Comparison of ENCODE assay signal across 1 cellular context in the genomic region with DNA sequence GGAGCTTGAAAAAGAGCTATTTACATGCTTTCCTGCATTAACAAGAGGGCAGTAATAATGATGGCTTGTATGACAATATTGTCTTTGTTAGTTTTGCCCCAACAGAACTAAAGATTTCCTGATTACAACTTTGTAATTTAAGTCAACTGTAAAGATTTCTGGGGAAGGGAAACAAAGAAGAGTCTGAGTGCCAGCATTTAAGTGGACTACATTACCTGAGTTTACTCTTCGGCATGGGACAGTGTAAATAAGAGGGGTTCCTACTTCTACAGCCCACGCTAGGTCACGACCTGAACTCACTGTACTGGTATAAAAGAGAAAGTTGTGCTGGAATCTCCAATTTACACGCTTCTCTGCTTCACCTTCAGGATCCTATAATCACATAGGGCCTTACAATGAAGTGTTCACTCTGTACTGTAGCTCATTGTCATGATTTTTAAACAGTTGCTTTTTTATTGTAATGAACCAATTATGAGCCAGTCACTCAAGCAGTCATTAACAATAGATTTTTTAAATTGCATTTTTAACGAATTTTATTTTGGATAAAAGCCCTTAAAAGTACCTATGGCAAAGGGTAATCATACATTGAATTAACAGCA.
TF ChIP-seq lines count a peak whose summit lies in the region.

No MANE protein-coding gene starts in this region.

TF ChIP-seq in GM23338, 12 proteins besides CTCF, POLR2A, EP300 and RAD21 (continued from another document):
- TF ChIP-seq, protein P1, sequence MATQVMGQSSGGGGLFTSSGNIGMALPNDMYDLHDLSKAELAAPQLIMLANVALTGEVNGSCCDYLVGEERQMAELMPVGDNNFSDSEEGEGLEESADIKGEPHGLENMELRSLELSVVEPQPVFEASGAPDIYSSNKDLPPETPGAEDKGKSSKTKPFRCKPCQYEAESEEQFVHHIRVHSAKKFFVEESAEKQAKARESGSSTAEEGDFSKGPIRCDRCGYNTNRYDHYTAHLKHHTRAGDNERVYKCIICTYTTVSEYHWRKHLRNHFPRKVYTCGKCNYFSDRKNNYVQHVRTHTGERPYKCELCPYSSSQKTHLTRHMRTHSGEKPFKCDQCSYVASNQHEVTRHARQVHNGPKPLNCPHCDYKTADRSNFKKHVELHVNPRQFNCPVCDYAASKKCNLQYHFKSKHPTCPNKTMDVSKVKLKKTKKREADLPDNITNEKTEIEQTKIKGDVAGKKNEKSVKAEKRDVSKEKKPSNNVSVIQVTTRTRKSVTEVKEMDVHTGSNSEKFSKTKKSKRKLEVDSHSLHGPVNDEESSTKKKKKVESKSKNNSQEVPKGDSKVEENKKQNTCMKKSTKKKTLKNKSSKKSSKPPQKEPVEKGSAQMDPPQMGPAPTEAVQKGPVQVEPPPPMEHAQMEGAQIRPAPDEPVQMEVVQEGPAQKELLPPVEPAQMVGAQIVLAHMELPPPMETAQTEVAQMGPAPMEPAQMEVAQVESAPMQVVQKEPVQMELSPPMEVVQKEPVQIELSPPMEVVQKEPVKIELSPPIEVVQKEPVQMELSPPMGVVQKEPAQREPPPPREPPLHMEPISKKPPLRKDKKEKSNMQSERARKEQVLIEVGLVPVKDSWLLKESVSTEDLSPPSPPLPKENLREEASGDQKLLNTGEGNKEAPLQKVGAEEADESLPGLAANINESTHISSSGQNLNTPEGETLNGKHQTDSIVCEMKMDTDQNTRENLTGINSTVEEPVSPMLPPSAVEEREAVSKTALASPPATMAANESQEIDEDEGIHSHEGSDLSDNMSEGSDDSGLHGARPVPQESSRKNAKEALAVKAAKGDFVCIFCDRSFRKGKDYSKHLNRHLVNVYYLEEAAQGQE (IDR thresholded peaks at IDR 0.05; ENCODE audit: unreplicated experiment): no peak
